22 cellular contexts compared by ENCODE assay signal in genomic region chr19:33469171-33470039, GRCh38. TPM values are rescaled to one million over a fixed set of nuclear protein-coding genes. Genes with fewer than 3 reads are reported as not detected.
DNase-seq lines count a peak whose midpoint lies in the region; ATAC-seq and TF ChIP-seq lines count a peak whose summit lies in the region.
"Had no signal": no experiment of that assay in that cellular context is flagged by ENCODE, and none has a peak within 500 bp of the region (broad histone marks: within the 10 kb centered on the region; RNA-seq: fewer than 3 reads in every experiment).

No MANE protein-coding gene starts in this region.

- no peak for ATAC-seq in activated T-cell treated with anti-CD3 and anti-CD28 coated beads, Interleukin-2, amount 50 U/mL, for 72 hours (replicated peaks in 1 of 2)
- ATAC-seq in left lobe of liver, result peak; percentile 5
- no peak for ATAC-seq in HG03378 (IDR thresholded peaks at IDR 0.05; ENCODE audit: unreplicated experiment)
- no peak for ATAC-seq in HG03280 (IDR thresholded peaks at IDR 0.05; ENCODE audit: unreplicated experiment)
- ATAC-seq: PC-3 had no signal

- no peaks in the 10 kb centered on the region for H3K27me3 Mint-ChIP-seq in activated T-cell treated with anti-CD3 and anti-CD28 coated beads, Interleukin-2, amount 50 U/mL, for 24 hours
- no peaks in the 10 kb centered on the region for H3K27me3 Mint-ChIP-seq in activated T-cell treated with anti-CD3 and anti-CD28 coated beads, Interleukin-2, amount 50 U/mL, for 72 hours (ENCODE audit: low read depth)
- H3K27me3 Mint-ChIP-seq: activated naive CD8-positive, alpha-beta T cell treated with anti-CD3 and anti-CD28 coated beads, Interleukin-2, amount 10 ng/mL, durations not matched to agents 7 days and 5 days; stimulated activated naive CD8-positive, alpha-beta T cell treated with anti-CD3 and anti-CD28 coated beads, Interleukin-15, Interleukin-2, amounts not matched to agents 100 ng/mL and 50 ng/mL, for 24 hours had no signal

- no peaks in the 10 kb centered on the region for H3K9me3 Mint-ChIP-seq in activated T-cell treated with anti-CD3 and anti-CD28 coated beads, Interleukin-2, amount 50 U/mL, for 24 hours
- H3K9me3 Mint-ChIP-seq in activated T-cell treated with anti-CD3 and anti-CD28 coated beads, Interleukin-2, amount 50 U/mL, for 72 hours, result no peaks in the 10 kb centered on the region
- H3K9me3 Mint-ChIP-seq: activated naive CD8-positive, alpha-beta T cell treated with anti-CD3 and anti-CD28 coated beads, Interleukin-2, amount 10 ng/mL, durations not matched to agents 7 days and 5 days; activated T-helper 2 cell treated with anti-CD3 and anti-CD28 coated beads, Interferon-gamma antibody, Interleukin-2, Interleukin-4, amounts not matched to agents 10 μg/mL and 5 μg/mL and 100 μg/mL, durations not matched to agents 14 hours and 24 hours and 36 hours; stimulated activated naive CD8-positive, alpha-beta T cell treated with anti-CD3 and anti-CD28 coated beads, Interleukin-15, Interleukin-2, amounts not matched to agents 100 ng/mL and 50 ng/mL, for 24 hours had no signal

- intact Hi-C loops in posterior vena cava (cut with DNase I), result no loop called here

- no peaks in the 10 kb centered on the region for H3K4me1 ChIP-seq in Peyer's patch
- H3K4me1 ChIP-seq: ascending aorta, thyroid gland had no signal

- H3K27me3 ChIP-seq in Peyer's patch, result no peaks in the 10 kb centered on the region
- H3K27me3 ChIP-seq: ascending aorta, cardiac muscle cell, thyroid gland had no signal

- TF ChIP-seq POLR2A in Peyer's patch (IDR thresholded peaks at IDR 0.05) (no peak), erythroblast (IDR thresholded peaks at IDR 0.05; ENCODE audit: low read length) (no peak)

- no peak overlapping the region for H3K4me3 ChIP-seq in Peyer's patch
- H3K4me3 ChIP-seq: ascending aorta, cardiac muscle cell, thyroid gland had no signal

- peaks cover 10% of the 10 kb centered on the region for H3K36me3 Mint-ChIP-seq in activated T-cell treated with anti-CD3 and anti-CD28 coated beads, Interleukin-2, amount 50 U/mL, for 24 hours (ENCODE audit: low read depth)
- H3K36me3 Mint-ChIP-seq in activated T-cell treated with anti-CD3 and anti-CD28 coated beads, Interleukin-2, amount 50 U/mL, for 72 hours (ENCODE audit: insufficient read depth in 2 of 2), result no peaks in the 10 kb centered on the region
- H3K36me3 Mint-ChIP-seq: activated naive CD8-positive, alpha-beta T cell treated with anti-CD3 and anti-CD28 coated beads, Interleukin-2, amount 10 ng/mL, durations not matched to agents 7 days and 5 days had no signal

- H3K4me1 Mint-ChIP-seq in activated T-cell treated with anti-CD3 and anti-CD28 coated beads, Interleukin-2, amount 50 U/mL, for 24 hours (ENCODE audit: low read depth), result no peaks in the 10 kb centered on the region
- no peaks in the 10 kb centered on the region for H3K4me1 Mint-ChIP-seq in activated T-cell treated with anti-CD3 and anti-CD28 coated beads, Interleukin-2, amount 50 U/mL, for 72 hours (ENCODE audit: low read depth)

- TF ChIP-seq CTCF in Peyer's patch (IDR thresholded peaks at IDR 0.05), result no peak

- H3K36me3 ChIP-seq in Peyer's patch, result peaks cover 0 to 39% (median 0%) of the 10 kb centered on the region in 3 donors
- H3K36me3 ChIP-seq: cardiac muscle cell, thyroid gland, WERI-Rb-1 had no signal

- no peak overlapping the region for H3K4me3 Mint-ChIP-seq in activated T-cell treated with anti-CD3 and anti-CD28 coated beads, Interleukin-2, amount 50 U/mL, for 24 hours
- no peak overlapping the region for H3K4me3 Mint-ChIP-seq in activated T-cell treated with anti-CD3 and anti-CD28 coated beads, Interleukin-2, amount 50 U/mL, for 72 hours
- H3K4me3 Mint-ChIP-seq: activated naive CD8-positive, alpha-beta T cell treated with anti-CD3 and anti-CD28 coated beads, Interleukin-2, amount 10 ng/mL, durations not matched to agents 7 days and 5 days; stimulated activated naive CD8-positive, alpha-beta T cell treated with anti-CD3 and anti-CD28 coated beads, Interleukin-15, Interleukin-2, amounts not matched to agents 100 ng/mL and 50 ng/mL, for 24 hours had no signal

- no peak overlapping the region for H3K27ac ChIP-seq in Peyer's patch
- H3K27ac ChIP-seq: ascending aorta, cardiac muscle cell, thyroid gland, WERI-Rb-1 had no signal

- H3K9me3 ChIP-seq in Peyer's patch, result no peaks in the 10 kb centered on the region
- H3K9me3 ChIP-seq: ascending aorta, thyroid gland had no signal

- no peak overlapping the region for H3K27ac Mint-ChIP-seq in activated T-cell treated with anti-CD3 and anti-CD28 coated beads, Interleukin-2, amount 50 U/mL, for 24 hours
- no peak overlapping the region for H3K27ac Mint-ChIP-seq in activated T-cell treated with anti-CD3 and anti-CD28 coated beads, Interleukin-2, amount 50 U/mL, for 72 hours
- H3K27ac Mint-ChIP-seq: activated naive CD8-positive, alpha-beta T cell treated with anti-CD3 and anti-CD28 coated beads, Interleukin-2, amount 10 ng/mL, durations not matched to agents 7 days and 5 days; activated T-helper 2 cell treated with anti-CD3 and anti-CD28 coated beads, Interferon-gamma antibody, Interleukin-2, Interleukin-4, amounts not matched to agents 10 μg/mL and 5 μg/mL and 100 μg/mL, durations not matched to agents 14 hours and 24 hours and 36 hours; stimulated activated naive CD8-positive, alpha-beta T cell treated with anti-CD3 and anti-CD28 coated beads, Interleukin-15, Interleukin-2, amounts not matched to agents 100 ng/mL and 50 ng/mL, for 24 hours had no signal

- DNase-seq in activated T-cell treated with anti-CD3 and anti-CD28 coated beads, Interleukin-2, amount 50 U/mL, for 24 hours, result peak; percentile 15
- no peak for DNase-seq in activated T-cell treated with anti-CD3 and anti-CD28 coated beads, Interleukin-2, amount 50 U/mL, for 72 hours
- DNase-seq in Peyer's patch, result peak in 2 of 3 donors; percentile 36 to 39
- DNase-seq in left lobe of liver (ENCODE audit: low spot score), result peak; percentile 35
- DNase-seq in posterior vena cava (ENCODE audit: low spot score), result peak; percentile 56
- DNase-seq in erythroblast (lab: John Stamatoyannopoulos, UW), result no peak
- DNase-seq: ACHN; activated naive CD8-positive, alpha-beta T cell treated with anti-CD3 and anti-CD28 coated beads, Interleukin-2, amount 10 ng/mL, durations not matched to agents 7 days and 5 days; kidney glomerular epithelial cell; NCI-H510A; NK-92 treated with Interleukin-12 subunit alpha and Interleukin-12 subunit beta, amount 100 ng/mL, for 24 hours; PC-3; SHP77 treated with DMSO at 0.1 percent for 48 hours; T-helper 9 cell; thyroid gland; WERI-Rb-1 had no signal

RNA-seq across cellular contexts. Expression of gene PEPD, which starts 52.2 kb away (rescaled TPM):
- total RNA-seq in activated T-cell treated with anti-CD3 and anti-CD28 coated beads, Interleukin-2, amount 50 U/mL, for 72 hours, result 10 to 100 TPM; 19.8 to 21.1 TPM
- 1,000 to 10,000 TPM in 1 of 4 donors, 100 to 1,000 TPM in 3; 116 to 1,166 (median 748) TPM for total RNA-seq in Peyer's patch
- total RNA-seq in left lobe of liver, result 201 TPM
- total RNA-seq in posterior vena cava, result 10 to 100 TPM; 63.5 to 70.6 TPM

Comparison
In these comparisons a context has a peak if more than half of its experiments do, and no peak if none do; other contexts are left out.
1. DNase-seq: peak in activated T-cell treated with anti-CD3 and anti-CD28 coated beads, Interleukin-2, amount 50 U/mL, for 24 hours (single experiment), Peyer's patch (2 of 3), left lobe of liver (single experiment) and posterior vena cava (single experiment); none in activated T-cell treated with anti-CD3 and anti-CD28 coated beads, Interleukin-2, amount 50 U/mL, for 72 hours (0 of 2) and erythroblast (0 of 2).